In the genomic region with DNA sequence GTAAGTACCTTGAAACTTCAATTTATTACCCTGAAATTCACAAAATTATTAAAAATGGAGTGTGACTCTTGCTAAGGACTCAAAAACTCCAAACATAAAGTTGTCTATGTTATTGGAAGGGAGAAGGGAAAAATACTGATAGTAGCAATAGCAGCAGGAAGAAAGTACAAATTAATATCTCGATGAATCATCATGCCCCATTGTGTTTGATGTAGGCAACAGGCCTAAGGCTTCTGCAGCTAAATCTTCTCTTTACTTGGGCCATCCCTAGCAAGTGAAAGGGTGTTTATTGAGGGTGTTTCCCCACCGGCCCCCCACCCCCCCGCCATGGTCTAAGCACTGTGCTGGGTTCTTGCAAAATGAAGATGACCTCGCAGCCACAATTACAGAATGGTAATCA, we compare ENCODE assay signal across 24 cellular contexts. TPM values are rescaled to one million over a fixed set of nuclear protein-coding genes. Genes with fewer than 3 reads are reported as not detected.
DNase-seq lines count a peak whose midpoint lies in the region; ATAC-seq and TF ChIP-seq lines count a peak whose summit lies in the region.
"Had no signal": no experiment of that assay in that cellular context is flagged by ENCODE, and none has a peak within 500 bp of the region (broad histone marks: within the 10 kb centered on the region; RNA-seq: fewer than 3 reads in every experiment).

No MANE protein-coding gene starts in this region.

- intact Hi-C loops in posterior cingulate gyrus (cut with DNase I): no loop called here

- in situ Hi-C loops in astrocyte of the spinal cord (cut with HindIII; ENCODE audit: low sequenced_read_pairs): no loop called here

- no peak for ATAC-seq in GM19467 (IDR thresholded peaks at IDR 0.05; ENCODE audit: unreplicated experiment)
- ATAC-seq: activated CD4-positive, alpha-beta T cell treated with anti-CD3 and anti-CD28 coated beads for 36 hours; naive thymus-derived CD8-positive, alpha-beta T cell; stimulated activated naive B cell treated with anti-CD40 and anti-IgM and Interleukin-4, amounts not matched to agents 10 μg/mL and 1 μg/mL and 100 μg/mL, for 72 hours had no signal

- TF ChIP-seq CTCF in astrocyte of the spinal cord (IDR thresholded peaks at IDR 0.05; ENCODE audit: low read depth, low read length): no peak
- TF ChIP-seq CTCF in fibroblast of pulmonary artery (IDR thresholded peaks at IDR 0.05; ENCODE audit: low read length, missing control alignments): no peak
- no peak for TF ChIP-seq CTCF in GM10266 (IDR thresholded peaks at IDR 0.05; ENCODE audit: control insufficient read depth, insufficient read depth, low read depth, missing control alignments)

- H3K4me3 ChIP-seq in astrocyte of the spinal cord (ENCODE audit: low read depth, low read length) (no peak overlapping the region), fibroblast of pulmonary artery (replicated peaks; ENCODE audit: low read depth, low read length) (no peak overlapping the region)
- H3K4me3 ChIP-seq: testis, vagina had no signal

- peak; percentile 36 for DNase-seq in HPDE6-E6E7 (ENCODE audit: extremely low spot score)
- DNase-seq in astrocyte of the spinal cord (ENCODE audit: low read depth, low spot score): peak; percentile 12
- peak; percentile 62 for DNase-seq in fibroblast of pulmonary artery (ENCODE audit: low read depth)
- DNase-seq in renal cortical epithelial cell (ENCODE audit: low read depth): peak; percentile 18
- no peak for DNase-seq in posterior cingulate gyrus
- no peak for DNase-seq in GM10266 (ENCODE audit: extremely low spot score)
- DNase-seq: activated CD4-positive, alpha-beta T cell treated with anti-CD3 and anti-CD28 coated beads for 36 hours; activated naive CD4-positive, alpha-beta T cell treated with Interleukin-2 at 50 U/mL for 16 hours; activated T-cell treated with anti-CD3 and anti-CD28 coated beads, Interleukin-2, amount 50 U/mL, for 48 hours; amygdala; CD4-positive, CD25-positive, alpha-beta regulatory T cell; H7; midbrain; naive thymus-derived CD8-positive, alpha-beta T cell; NCI-H187; NCI-H524 treated with DMSO at 0.1 percent for 48 hours; stimulated activated CD4-positive, alpha-beta T cell treated with anti-CD3 and anti-CD28 coated beads, Interleukin-4, amount 100 ng/mL, for 1 hour; stimulated activated naive B cell treated with anti-CD40 and anti-IgM and Interleukin-4, amounts not matched to agents 10 μg/mL and 1 μg/mL and 100 μg/mL, for 72 hours; testis had no signal

RNA-seq across cellular contexts. Expression of a gene that starts 26.2 kb away (rescaled TPM):
- 9.9 and 26.0 TPM in 2 replicates for total RNA-seq in renal cortical epithelial cell
- total RNA-seq: CD4-positive, CD25-positive, alpha-beta regulatory T cell; G401; naive thymus-derived CD8-positive, alpha-beta T cell; SK-MEL-5; T-helper 1 cell treated with Interleukin-12 subunit alpha and Interleukin-12 subunit beta and Interleukin-4 antibody, amounts not matched to agents 30 ng/mL and 1 ng/mL, for 36 hours had no signal

Comparison
In these comparisons a context has a peak if more than half of its experiments do, and no peak if none do; other contexts are left out.
1. DNase-seq: peak in HPDE6-E6E7 (single experiment), astrocyte of the spinal cord (single experiment), fibroblast of pulmonary artery (single experiment) and renal cortical epithelial cell (single experiment); none in posterior cingulate gyrus (0 of 10) and GM10266 (single experiment).